ENCODE assay signal across 8 cellular contexts in genomic region chr13:45417790-45418534, GRCh38. TPM values are rescaled to one million over a fixed set of nuclear protein-coding genes. Genes with fewer than 3 reads are reported as not detected.
DNase-seq lines count a peak whose midpoint lies in the region; ATAC-seq and TF ChIP-seq lines count a peak whose summit lies in the region.

A gene with protein sequence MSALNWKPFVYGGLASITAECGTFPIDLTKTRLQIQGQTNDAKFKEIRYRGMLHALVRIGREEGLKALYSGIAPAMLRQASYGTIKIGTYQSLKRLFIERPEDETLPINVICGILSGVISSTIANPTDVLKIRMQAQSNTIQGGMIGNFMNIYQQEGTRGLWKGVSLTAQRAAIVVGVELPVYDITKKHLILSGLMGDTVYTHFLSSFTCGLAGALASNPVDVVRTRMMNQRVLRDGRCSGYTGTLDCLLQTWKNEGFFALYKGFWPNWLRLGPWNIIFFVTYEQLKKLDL (minus strand): TSS chr13:45418373. CDS start chr13:45411425, 6,948 bp downstream.

- no peaks in the 10 kb centered on the region for H3K36me3 ChIP-seq in HUES48 (ENCODE audit: control insufficient read depth, insufficient read depth, low read length)

- no peaks in the 10 kb centered on the region for H3K9me3 ChIP-seq in HUES48 (ENCODE audit: control insufficient read depth, insufficient read depth, low read length)
- no peaks in the 10 kb centered on the region for H3K9me3 ChIP-seq in mononuclear cell (ENCODE audit: low read depth, low read length)

- peak within 1 kb of the TSS; percentile 62 for H3K27ac ChIP-seq in HUES48 (ENCODE audit: low read depth, low read length)

- peak; percentile 90 for ATAC-seq in GM21381 (IDR thresholded peaks at IDR 0.05; ENCODE audit: unreplicated experiment)

- in situ Hi-C loops in Caki2 (cut with HindIII; ENCODE audit: low pct_unique_long_range_greater_than_20kb, low sequenced_read_pairs), result no loop called here

- no peaks in the 10 kb centered on the region for H3K4me1 ChIP-seq in HUES48 (ENCODE audit: control insufficient read depth, insufficient read depth, low read length)
- H3K4me1 ChIP-seq in mononuclear cell (ENCODE audit: insufficient read depth, low read length), result peaks cover 31% of the 10 kb centered on the region

- TF ChIP-seq CTCF in epithelial cell of esophagus (IDR thresholded peaks at IDR 0.05; ENCODE audit: insufficient read depth, low read depth, low read length, missing control alignments), result no peak

- DNase-seq in Caki2 (ENCODE audit: low read depth), result peak; percentile 91
- peak; percentile 92 for DNase-seq in OCI-M1 (lab: John Stamatoyannopoulos, UW)
- DNase-seq in activated T-cell treated with anti-CD3 and anti-CD28 coated beads for 24 hours (ENCODE audit: low read depth), result peak; percentile 87
- DNase-seq in epithelial cell of esophagus (ENCODE audit: low read depth), result peak; percentile 92
- DNase-seq in stimulated activated CD8-positive, alpha-beta memory T cell treated with anti-CD3 and anti-CD28 coated beads, Interleukin-4, amount 100 ng/mL, for 1 hour (ENCODE audit: low read depth in 2 of 2, low spot score in 1 of 2), result peak; percentile 74 to 85

- peak within 1 kb of the TSS; percentile 84 for H3K4me3 ChIP-seq in HUES48 (ENCODE audit: low read depth, low read length)
- peak within 1 kb of the TSS; percentile 72 for H3K4me3 ChIP-seq in epithelial cell of esophagus (ENCODE audit: low read length)
- peak within 1 kb of the TSS; percentile 67 for H3K4me3 ChIP-seq in mononuclear cell (ENCODE audit: low read length)

- H3K9ac ChIP-seq in HUES48 (ENCODE audit: low read depth, low read length), result peak within 1 kb of the TSS; percentile 54

- H3K27me3 ChIP-seq in HUES48 (ENCODE audit: control insufficient read depth, insufficient read depth, low read length) (peaks cover 9% of the 10 kb centered on the region), mononuclear cell (ENCODE audit: insufficient read depth, low read length) (no peaks in the 10 kb centered on the region)

RNA-seq across cellular contexts. Expression of the gene that starts here (rescaled TPM):
- 5.6 and 6.0 TPM in 2 replicates for total RNA-seq in Caki2 (2014; rRNA removed; shearing (Covaris generic); ENCODE audit: low replicate concordance)
- total RNA-seq in mononuclear cell, result 23.7 TPM

Comparison
In these comparisons a context has a peak if more than half of its experiments do, and no peak if none do; other contexts are left out.
1. Peak in every context shown above with its lines: DNase-seq, ATAC-seq, H3K4me3 ChIP-seq and H3K27ac ChIP-seq.